21 cellular contexts compared by ENCODE assay signal in the genomic region with DNA sequence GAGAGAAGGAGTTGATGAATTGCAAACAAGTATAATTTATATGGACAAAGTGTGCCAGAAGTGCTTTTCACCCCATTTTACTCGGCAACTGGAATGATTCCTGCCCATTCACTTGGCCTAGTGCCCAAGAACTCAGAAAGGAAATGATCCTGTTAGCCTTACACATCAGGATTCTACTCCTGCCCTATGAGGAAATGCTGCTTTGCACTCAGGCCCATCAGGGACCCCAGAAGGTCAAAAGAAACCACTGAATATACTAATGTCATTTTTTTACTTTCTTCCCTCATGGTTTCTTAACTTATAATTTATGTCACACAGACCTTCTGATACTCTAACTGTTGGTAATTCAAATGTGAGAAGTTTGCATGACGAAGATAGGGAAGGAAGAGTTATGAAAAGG.
A peak's percentile ranks its signal among the peaks of the same experiment; 100 is the strongest.
DNase-seq lines count a peak whose midpoint lies in the region; ATAC-seq, FAIRE-seq and TF ChIP-seq lines count a peak whose summit lies in the region.
"Had no signal": no experiment of that assay in that cellular context is flagged by ENCODE, and none has a peak within 500 bp of the region (broad histone marks: within the 10 kb centered on the region; RNA-seq: fewer than 3 reads in every experiment).

No MANE protein-coding gene starts in this region.

- no peak overlapping the region for H3K4me3 Mint-ChIP-seq in activated naive CD8-positive, alpha-beta T cell
- H3K4me3 Mint-ChIP-seq: activated CD8-positive, alpha-beta memory T cell treated with anti-CD3 and anti-CD28 coated beads, Interleukin-2, amount 10 ng/mL, durations not matched to agents 7 days and 5 days; CD8-positive, alpha-beta T cell; naive thymus-derived CD8-positive, alpha-beta T cell had no signal

- H3K4me3 ChIP-seq in lower lobe of right lung = no peak overlapping the region
- no peak overlapping the region for H3K4me3 ChIP-seq in small intestine (ENCODE audit: low read depth in 1 of 2, low read length in 2 of 2)
- H3K4me3 ChIP-seq: esophagus muscularis mucosa, HAP-1, right atrium auricular region had no signal

- intact Hi-C loops in lower lobe of right lung (cut with DNase I) = no loop called here

- TF ChIP-seq POLR2A in GM12891 (IDR thresholded peaks at IDR 0.05; ENCODE audit: low read depth, low read length) = no peak

- H3K9me3 Mint-ChIP-seq in activated naive CD8-positive, alpha-beta T cell (ENCODE audit: low read depth) = no peaks in the 10 kb centered on the region
- H3K9me3 Mint-ChIP-seq: CD8-positive, alpha-beta T cell; naive thymus-derived CD8-positive, alpha-beta T cell had no signal

- peak; percentile 35 to 43 for ATAC-seq in lower lobe of right lung
- ATAC-seq: activated CD8-positive, alpha-beta memory T cell treated with anti-CD3 and anti-CD28 coated beads, Interleukin-2, amount 10 ng/mL, durations not matched to agents 7 days and 5 days; CD8-positive, alpha-beta T cell; left ventricle myocardium superior; naive thymus-derived CD8-positive, alpha-beta T cell had no signal

- H3K4me1 ChIP-seq in lower lobe of right lung (peaks cover 13% of the 10 kb centered on the region), small intestine (ENCODE audit: control insufficient read depth in 2 of 2, insufficient read depth in 1 of 2, low read depth in 1 of 2, low read length in 1 of 2) (no peaks in the 10 kb centered on the region)
- H3K4me1 ChIP-seq: HAP-1, right atrium auricular region had no signal

- no peak for TF ChIP-seq CTCF in lower lobe of right lung (IDR thresholded peaks at IDR 0.05)

- FAIRE-seq in GM12891 (lab: Jason Lieb, UNC) (no peak), small intestine (lab: Jason Lieb, UNC) (no peak)
- FAIRE-seq: colon, TTC549 had no signal

- no peaks in the 10 kb centered on the region for H3K27me3 Mint-ChIP-seq in activated naive CD8-positive, alpha-beta T cell
- H3K27me3 Mint-ChIP-seq: activated CD8-positive, alpha-beta memory T cell treated with anti-CD3 and anti-CD28 coated beads, Interleukin-2, amount 10 ng/mL, durations not matched to agents 7 days and 5 days; naive thymus-derived CD8-positive, alpha-beta T cell had no signal

- peaks cover 52% of the 10 kb centered on the region for H3K4me1 Mint-ChIP-seq in activated naive CD8-positive, alpha-beta T cell (ENCODE audit: low read depth)

- H3K36me3 ChIP-seq in lower lobe of right lung (no peaks in the 10 kb centered on the region), small intestine (ENCODE audit: control insufficient read depth in 2 of 2, insufficient read depth in 2 of 2, low read length in 2 of 2) (no peaks in the 10 kb centered on the region)
- H3K36me3 ChIP-seq: esophagus muscularis mucosa, HAP-1, right atrium auricular region had no signal

- WGBS in small intestine, 3 donors = 52 to 58% (median 53%) methylated on average over 2 of the region's 2 CpGs

- DNase-seq in DMS 273 (lab: John Stamatoyannopoulos, UW; ENCODE audit: unreplicated experiment) (peak; percentile 9), DMS 273 treated with DMSO at 0.1 percent for 48 hours (lab: John Stamatoyannopoulos, UW) (no peak), GM12891 (ENCODE audit: insufficient read length, low spot score) (no peak), lower lobe of right lung (no peak), NCI-H446 (lab: John Stamatoyannopoulos, UW) (no peak), small intestine (no peak), HuH-7 (ENCODE audit: low spot score) (no peak)
- DNase-seq: activated CD8-positive, alpha-beta memory T cell treated with anti-CD3 and anti-CD28 coated beads, Interleukin-2, amount 10 ng/mL, durations not matched to agents 7 days and 5 days; CD8-positive, alpha-beta T cell; hippocampal formation; left ventricle myocardium superior; naive thymus-derived CD8-positive, alpha-beta T cell; NCI-H774; stimulated activated CD4-positive, alpha-beta T cell treated with anti-CD3 and anti-CD28 coated beads, Interleukin-2, amount 100 ng/mL, for 48 hours had no signal

- peaks cover 7% of the 10 kb centered on the region for H3K36me3 Mint-ChIP-seq in activated naive CD8-positive, alpha-beta T cell

- H3K27ac Mint-ChIP-seq in activated naive CD8-positive, alpha-beta T cell = peak overlapping the region; percentile 83
- H3K27ac Mint-ChIP-seq: activated CD8-positive, alpha-beta memory T cell treated with anti-CD3 and anti-CD28 coated beads, Interleukin-2, amount 10 ng/mL, durations not matched to agents 7 days and 5 days; CD8-positive, alpha-beta T cell had no signal

- no peaks in the 10 kb centered on the region for H3K9me3 ChIP-seq in lower lobe of right lung
- H3K9me3 ChIP-seq in small intestine (ENCODE audit: control insufficient read depth, low read depth) = no peaks in the 10 kb centered on the region
- H3K9me3 ChIP-seq: esophagus muscularis mucosa, HAP-1, right atrium auricular region had no signal

- H3K27ac ChIP-seq in lower lobe of right lung (no peak overlapping the region), small intestine (ENCODE audit: low read depth in 1 of 2, low read length in 1 of 2) (no peak overlapping the region)
- H3K27ac ChIP-seq: 22Rv1, esophagus muscularis mucosa, right atrium auricular region had no signal

- no peaks in the 10 kb centered on the region for H3K27me3 ChIP-seq in lower lobe of right lung (ENCODE audit: low read depth)
- H3K27me3 ChIP-seq in small intestine (ENCODE audit: control insufficient read depth in 2 of 2, insufficient read depth in 2 of 2, low read length in 2 of 2) = no peaks in the 10 kb centered on the region
- H3K27me3 ChIP-seq: esophagus muscularis mucosa, right atrium auricular region had no signal

TF ChIP-seq in GM12891, 5 proteins besides CTCF, POLR2A, EP300 and RAD21:
- TF ChIP-seq SPI1 (IDR thresholded peaks at IDR 0.05; ENCODE audit: low read depth, low read length) = peak; percentile 35
- no peak for TF ChIP-seq POU2F2 (IDR thresholded peaks at IDR 0.05; ENCODE audit: low read depth, low read length)
- no peak for TF ChIP-seq PAX5 (IDR thresholded peaks at IDR 0.05; ENCODE audit: insufficient read depth, low read length, severe bottlenecking)
